ENCODE assay signal across 30 cellular contexts in the genomic region with DNA sequence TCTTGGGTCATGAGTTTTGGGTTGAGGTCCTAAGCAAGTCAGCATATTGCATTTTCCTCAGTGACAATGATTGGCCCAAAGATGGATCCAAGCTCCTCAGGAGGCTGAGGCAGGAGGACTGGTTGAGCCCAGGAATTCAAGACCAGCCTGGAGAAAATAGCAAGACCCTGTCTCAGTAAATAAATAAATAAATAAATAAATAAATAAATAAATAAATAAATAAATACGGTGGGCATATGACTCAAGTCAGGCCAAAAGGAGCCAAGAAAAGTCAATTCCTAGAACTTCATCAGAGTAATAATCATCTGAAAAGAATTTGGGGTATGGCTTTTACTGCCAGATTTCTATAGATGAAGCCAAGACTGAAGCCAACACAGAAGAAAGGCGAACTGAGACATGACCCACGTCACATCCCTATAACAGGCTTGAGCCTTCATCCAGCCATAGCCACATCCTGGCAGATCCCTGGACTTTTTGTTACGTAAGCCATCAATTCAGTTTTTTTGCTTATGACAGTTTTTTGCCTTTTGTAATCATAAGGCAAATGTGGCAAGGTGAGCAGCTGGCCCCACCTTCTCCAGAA.
A peak's percentile ranks its signal among the peaks of the same experiment; 100 is the strongest.
DNase-seq lines count a peak whose midpoint lies in the region; ATAC-seq and TF ChIP-seq lines count a peak whose summit lies in the region.
"Had no signal": no experiment of that assay in that cellular context is flagged by ENCODE, and none has a peak within 500 bp of the region (broad histone marks: within the 10 kb centered on the region; RNA-seq: fewer than 3 reads in every experiment).

No MANE protein-coding gene starts in this region.

- no peak for TF ChIP-seq EP300 in upper lobe of left lung (IDR thresholded peaks at IDR 0.05)

- H3K27ac Mint-ChIP-seq in MCF 10A (ENCODE audit: low read depth, unreplicated experiment), result no peak overlapping the region
- H3K27ac Mint-ChIP-seq: activated CD4-positive, alpha-beta memory T cell treated with anti-CD3 and anti-CD28 coated beads for 36 hours; activated naive CD4-positive, alpha-beta T cell treated with anti-CD3 and anti-CD28 coated beads, Interleukin-2, amount 50 U/mL, for 24 hours; B cell; immature natural killer cell; stimulated activated memory B cell treated with anti-CD40 and anti-IgM and Interleukin-4, amounts not matched to agents 10 μg/mL and 1 μg/mL and 100 μg/mL, for 72 hours had no signal

- CTCF ChIA-PET in MCF 10A (lab: Yijun Ruan, JAX), result interaction anchor here (0.7 to 7.4 kb wide), 8 partner anchors 10 to 216 kb away, joined by 3 to 61 read pairs (median 10); no protein-coding TSS in a partner anchor

- peaks cover 54% of the 10 kb centered on the region for H3K27me3 Mint-ChIP-seq in MCF 10A (ENCODE audit: insufficient read depth, unreplicated experiment)
- H3K27me3 Mint-ChIP-seq: activated naive CD4-positive, alpha-beta T cell treated with anti-CD3 and anti-CD28 coated beads, Interleukin-2, amount 50 U/mL, for 24 hours had no signal

- TF ChIP-seq POLR2A in breast epithelium (IDR thresholded peaks at IDR 0.05), result no peak
- TF ChIP-seq POLR2A in upper lobe of left lung (IDR thresholded peaks at IDR 0.05), result no peak

- H3K9me3 Mint-ChIP-seq in MCF 10A (ENCODE audit: unreplicated experiment), result no peaks in the 10 kb centered on the region
- H3K9me3 Mint-ChIP-seq: activated CD4-positive, alpha-beta memory T cell treated with anti-CD3 and anti-CD28 coated beads for 36 hours; activated naive CD4-positive, alpha-beta T cell treated with anti-CD3 and anti-CD28 coated beads, Interleukin-2, amount 50 U/mL, for 24 hours; immature natural killer cell had no signal

- POLR2A ChIA-PET in MCF 10A (lab: Yijun Ruan, JAX), result interaction anchor here (0.7 to 1.1 kb wide), 2 partner anchors 35 to 392 kb away, joined by 3 to 4 read pairs; no protein-coding TSS in a partner anchor

- intact Hi-C loops in MCF 10A (cut with micrococcal nuclease), result no loop called here
- intact Hi-C loops in breast epithelium (cut with DNase I; ENCODE audit: low total_unique reads), result no loop called here

- BruUV-seq in MCF 10A (replicated peaks; lab: Mats Ljungman, UMichigan), result no TSS peak

- H3K4me3 ChIP-seq in breast epithelium (no peak overlapping the region), fibroblast of mammary gland (ENCODE audit: control insufficient read depth, low read depth, low read length) (no peak overlapping the region), upper lobe of left lung (no peak overlapping the region)
- H3K4me3 ChIP-seq: coronary artery, gastroesophageal sphincter, hepatocyte, left lung, Peyer's patch had no signal

- H3K4me1 Mint-ChIP-seq in MCF 10A (ENCODE audit: insufficient read depth, unreplicated experiment), result no peaks in the 10 kb centered on the region
- H3K4me1 Mint-ChIP-seq: activated naive CD4-positive, alpha-beta T cell treated with anti-CD3 and anti-CD28 coated beads, Interleukin-2, amount 50 U/mL, for 24 hours; B cell; immature natural killer cell; stimulated activated memory B cell treated with anti-CD40 and anti-IgM and Interleukin-4, amounts not matched to agents 10 μg/mL and 1 μg/mL and 100 μg/mL, for 72 hours had no signal

- TF ChIP-seq CTCF in MCF 10A (IDR thresholded peaks at IDR 0.05; ENCODE audit: unreplicated experiment) (no peak), breast epithelium (IDR thresholded peaks at IDR 0.05) (no peak), fibroblast of mammary gland (conservative IDR thresholded peaks at IDR 0.05; ENCODE audit: control insufficient read depth, insufficient read depth, low read depth, low read length) (no peak), upper lobe of left lung (IDR thresholded peaks at IDR 0.05) (no peak)

- no peak overlapping the region for H3K27ac ChIP-seq in breast epithelium
- H3K27ac ChIP-seq in upper lobe of left lung, result no peak overlapping the region
- H3K27ac ChIP-seq: coronary artery, gastroesophageal sphincter, hepatocyte, HL-60, left lung, Peyer's patch had no signal

- ATAC-seq in upper lobe of left lung (ENCODE audit: low FRiP score in 2 of 2) (no peak), HG03439 (IDR thresholded peaks at IDR 0.05; ENCODE audit: unreplicated experiment) (no peak)
- ATAC-seq: gastroesophageal sphincter; left lung; sciatic nerve; stimulated activated memory B cell treated with anti-CD40 and anti-IgM and Interleukin-4, amounts not matched to agents 10 μg/mL and 1 μg/mL and 100 μg/mL, for 72 hours had no signal

- H3K36me3 ChIP-seq in breast epithelium (no peaks in the 10 kb centered on the region), upper lobe of left lung (no peaks in the 10 kb centered on the region)
- H3K36me3 ChIP-seq: gastroesophageal sphincter, left lung, Peyer's patch had no signal

- no peaks in the 10 kb centered on the region for H3K36me3 Mint-ChIP-seq in MCF 10A (ENCODE audit: insufficient read depth, unreplicated experiment)
- H3K36me3 Mint-ChIP-seq: activated CD4-positive, alpha-beta memory T cell treated with anti-CD3 and anti-CD28 coated beads for 36 hours; activated naive CD4-positive, alpha-beta T cell treated with anti-CD3 and anti-CD28 coated beads, Interleukin-2, amount 50 U/mL, for 24 hours; immature natural killer cell; stimulated activated memory B cell treated with anti-CD40 and anti-IgM and Interleukin-4, amounts not matched to agents 10 μg/mL and 1 μg/mL and 100 μg/mL, for 72 hours had no signal

- peak; percentile 27 for DNase-seq in MCF 10A (ENCODE audit: unreplicated experiment)
- DNase-seq in breast epithelium (ENCODE audit: low spot score in 2 of 2), result no peak
- peak; percentile 31 for DNase-seq in NCI-H226
- peak; percentile 51 for DNase-seq in fibroblast of mammary gland (ENCODE audit: low read depth)
- no peak for DNase-seq in upper lobe of left lung
- no peak for DNase-seq in activated CD4-positive, alpha-beta T cell treated with anti-CD3 and anti-CD28 coated beads for 1 hour
- DNase-seq in inferior parietal cortex (ENCODE audit: extremely low spot score), result no peak
- DNase-seq: 8988T; activated CD4-positive, alpha-beta memory T cell treated with anti-CD3 and anti-CD28 coated beads for 36 hours; activated CD8-positive, alpha-beta memory T cell treated with anti-CD3 and anti-CD28 coated beads, Interleukin-2, amount 50 U/mL, for 4 hours; amygdala; effector memory CD4-positive, alpha-beta T cell; immature natural killer cell; left lung; NCI-H1105; NCI-H187 treated with DMSO at 0.1 percent for 48 hours; NCI-H2171 treated with DMSO at 0.1 percent for 48 hours; NCI-H526; Peyer's patch; stimulated activated CD4-positive, alpha-beta T cell treated with anti-CD3 and anti-CD28 coated beads, Interleukin-4, amount 100 ng/mL, for 24 hours; T-helper 1 cell had no signal

- WGBS in upper lobe of left lung, 2 donors, result 72 to 73% methylated on average over 4 of the region's 4 CpGs

- no peaks in the 10 kb centered on the region for H3K4me1 ChIP-seq in breast epithelium
- no peaks in the 10 kb centered on the region for H3K4me1 ChIP-seq in upper lobe of left lung
- H3K4me1 ChIP-seq: gastroesophageal sphincter, left lung, Peyer's patch had no signal

- H3K27me3 ChIP-seq in breast epithelium (no peaks in the 10 kb centered on the region), upper lobe of left lung (no peaks in the 10 kb centered on the region)
- H3K27me3 ChIP-seq: Peyer's patch had no signal

- no peak overlapping the region for H3K4me3 Mint-ChIP-seq in MCF 10A (ENCODE audit: unreplicated experiment)
- H3K4me3 Mint-ChIP-seq: activated CD4-positive, alpha-beta memory T cell treated with anti-CD3 and anti-CD28 coated beads for 36 hours; activated naive CD4-positive, alpha-beta T cell treated with anti-CD3 and anti-CD28 coated beads, Interleukin-2, amount 50 U/mL, for 24 hours; B cell; immature natural killer cell; stimulated activated memory B cell treated with anti-CD40 and anti-IgM and Interleukin-4, amounts not matched to agents 10 μg/mL and 1 μg/mL and 100 μg/mL, for 72 hours had no signal

- H3K9me3 ChIP-seq in breast epithelium, result no peaks in the 10 kb centered on the region
- H3K9me3 ChIP-seq in upper lobe of left lung, result no peaks in the 10 kb centered on the region
- H3K9me3 ChIP-seq: gastroesophageal sphincter, left lung, Peyer's patch had no signal

Comparison
In these comparisons a context has a peak if more than half of its experiments do, and no peak if none do; other contexts are left out.
1. DNase-seq: peak in MCF 10A (single experiment), NCI-H226 (single experiment) and fibroblast of mammary gland (single experiment); none in breast epithelium (0 of 2), upper lobe of left lung (0 of 2), activated CD4-positive, alpha-beta T cell treated with anti-CD3 and anti-CD28 coated beads for 1 hour (single experiment) and inferior parietal cortex (single experiment).